Comparison of ENCODE assay signal across 18 cellular contexts in the genomic region with DNA sequence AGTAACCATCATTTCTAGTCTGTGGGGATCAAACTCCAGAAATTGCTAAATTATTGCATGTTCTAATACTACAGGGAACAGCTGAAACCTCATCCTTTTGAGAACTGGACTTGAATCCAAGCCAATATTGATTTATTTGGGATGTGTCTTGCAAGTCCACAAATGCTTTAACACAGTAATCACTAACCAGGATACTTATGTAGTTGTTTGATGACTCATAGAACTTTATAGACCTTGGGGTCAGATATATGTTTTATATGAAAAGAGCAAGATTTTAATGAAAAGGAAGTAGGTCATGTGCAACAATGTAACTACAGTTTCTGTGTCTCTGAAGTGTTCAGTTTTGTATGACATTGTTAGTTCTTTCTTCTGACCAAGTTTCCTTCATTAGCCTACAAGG.
A peak's percentile ranks its signal among the peaks of the same experiment; 100 is the strongest.
DNase-seq lines count a peak whose midpoint lies in the region; ATAC-seq and TF ChIP-seq lines count a peak whose summit lies in the region.
"Had no signal": no experiment of that assay in that cellular context is flagged by ENCODE, and none has a peak within 500 bp of the region (broad histone marks: within the 10 kb centered on the region; RNA-seq: fewer than 3 reads in every experiment).

No MANE protein-coding gene starts in this region.

- POLR2A ChIA-PET in HCT116 (lab: Charles Lee), result no interaction called here
- POLR2A ChIA-PET in PC-3 (lab: Charles Lee; ENCODE audit: unreplicated experiment), result no interaction called here

- H3K4me2 ChIP-seq in HCT116 (ENCODE audit: low read length) (peak overlapping the region; percentile 5; the same call in 1 of the 2 replicates), PC-3 (ENCODE audit: low read length) (0 out of 2 replicates have a peak overlapping the region, but pooled peaks have one; percentile 42)
- H3K4me2 ChIP-seq: GM23338 had no signal

- no peaks in the 10 kb centered on the region for H3K79me2 ChIP-seq in HCT116 (ENCODE audit: insufficient read depth, low read length)
- no peaks in the 10 kb centered on the region for H3K79me2 ChIP-seq in PC-3 (ENCODE audit: low read length)

- no peak for TF ChIP-seq RAD21 in HCT116 (IDR thresholded peaks at IDR 0.05; ENCODE audit: low read depth)

- H3K9me2 ChIP-seq in HCT116 (ENCODE audit: insufficient read depth) (no peaks in the 10 kb centered on the region), PC-3 (replicated peaks; ENCODE audit: low read length) (no peaks in the 10 kb centered on the region)

- CTCF ChIA-PET in HCT116 (lab: Charles Lee), result no interaction called here
- CTCF ChIA-PET in PC-3 (lab: Charles Lee), result no interaction called here

- ATAC-seq in HCT116, result peak; percentile 58
- peak; percentile 91 for ATAC-seq in PC-3
- no peak for ATAC-seq in GM19455 (IDR thresholded peaks at IDR 0.05; ENCODE audit: unreplicated experiment)
- ATAC-seq: GM23338 had no signal

- peaks cover 27 to 49% of the 10 kb centered on the region in 2 experiments for H3K4me1 ChIP-seq in HCT116 (ENCODE audit: control insufficient read depth in 1 of 2, insufficient read depth in 2 of 2, low read length in 2 of 2)
- H3K4me1 ChIP-seq in PC-3 (ENCODE audit: insufficient read depth, low read length), result peaks cover 23% of the 10 kb centered on the region
- H3K4me1 ChIP-seq: SJSA1 had no signal

- H3F3A ChIP-seq in PC-3 (ENCODE audit: low read length, unreplicated experiment), result no peaks in the 10 kb centered on the region

- H3K27ac ChIP-seq in HCT116 (ENCODE audit: low read depth, low read length) (peak overlapping the region; percentile 54; the same call in 1 of the 2 replicates), PC-3 (ENCODE audit: low read length) (peak overlapping the region; percentile 65)
- H3K27ac ChIP-seq: SJSA1 had no signal

- BruUV-seq in HCT116 (replicated peaks; lab: Mats Ljungman, UMichigan), result no TSS peak
- no TSS peak for BruUV-seq in PC-3 (replicated peaks; lab: Mats Ljungman, UMichigan)

- H3K36me3 ChIP-seq in HCT116 (ENCODE audit: control insufficient read depth in 1 of 2, insufficient read depth in 2 of 2, low read length in 2 of 2) (no peaks in the 10 kb centered on the region), PC-3 (ENCODE audit: low read depth, low read length) (no peaks in the 10 kb centered on the region)
- H3K36me3 ChIP-seq: SJSA1 had no signal

- H3K9ac ChIP-seq in HCT116 (ENCODE audit: low read length), result no peak overlapping the region
- no peak overlapping the region for H3K9ac ChIP-seq in PC-3 (ENCODE audit: low read length)

- no peak for TF ChIP-seq POLR2A in HCT116 (IDR thresholded peaks at IDR 0.05; ENCODE audit: borderline replicate concordance, extremely low read depth, insufficient read depth, insufficient read length)

- no peaks in the 10 kb centered on the region for H3K9me3 ChIP-seq in HCT116 (ENCODE audit: control insufficient read depth in 1 of 2, insufficient read depth in 1 of 2, low read depth in 1 of 2, low read length in 2 of 2)
- H3K9me3 ChIP-seq in PC-3 (ENCODE audit: low read length), result no peaks in the 10 kb centered on the region
- H3K9me3 ChIP-seq: SJSA1 had no signal

- peak; percentile 50 for DNase-seq in AG10803 (ENCODE audit: low read depth)
- DNase-seq in HCT116 (ENCODE audit: low read depth, low spot score), result no peak
- DNase-seq in PC-3, result peak; percentile 96
- peak; percentile 68 for DNase-seq in foreskin melanocyte
- no peak for DNase-seq in stimulated activated CD4-positive, alpha-beta T cell treated with anti-CD3 and anti-CD28 coated beads, Interleukin-4, amount 100 ng/mL, for 24 hours
- no peak for DNase-seq in H4 (ENCODE audit: low spot score)
- DNase-seq in DMS114 treated with DMSO at 0.1 percent for 48 hours (lab: John Stamatoyannopoulos, UW; ENCODE audit: unreplicated experiment), result no peak
- DNase-seq: C1 segment of cervical spinal cord, DMS153, NCI-H1417, NCI-H187 treated with DMSO at 0.1 percent for 48 hours, NCI-H446, NCI-H69, OCI-M1, RPMI8226 had no signal

- H2AFZ ChIP-seq in HCT116 (ENCODE audit: low read depth, low read length, poor library complexity, severe bottlenecking) (no peak overlapping the region), PC-3 (ENCODE audit: low read length) (no peak overlapping the region)
- H2AFZ ChIP-seq: GM23338 had no signal

- H4K20me1 ChIP-seq in HCT116 (ENCODE audit: insufficient read depth) (no peaks in the 10 kb centered on the region), PC-3 (ENCODE audit: low read length) (no peaks in the 10 kb centered on the region)

- intact Hi-C loops in HCT116 (cut with micrococcal nuclease) (no loop called here), PC-3 (cut with micrococcal nuclease) (loop anchor here (1.0 to 2.0 kb wide), 10 partner anchors 13 to 348 kb away; no protein-coding TSS in a partner anchor)

- no peak overlapping the region for H3K4me3 ChIP-seq in AG10803 (ENCODE audit: low read length)
- no peak overlapping the region for H3K4me3 ChIP-seq in HCT116 (replicated peaks in 1 of 2; ENCODE audit: low read depth in 1 of 2, low read length in 2 of 2)
- no peak overlapping the region for H3K4me3 ChIP-seq in PC-3 (ENCODE audit: low read length)
- H3K4me3 ChIP-seq: GM23338, SJSA1 had no signal

- no peak for TF ChIP-seq CTCF in AG10803 (conservative IDR thresholded peaks at IDR 0.05; ENCODE audit: low read length)
- TF ChIP-seq CTCF in HCT116 (IDR thresholded peaks at IDR 0.05 in 2 of 3, conservative IDR thresholded peaks at IDR 0.05 in 1 of 3; ENCODE audit: borderline replicate concordance in 1 of 3, insufficient read depth in 1 of 3, low read depth in 2 of 3, low read length in 2 of 3), result no peak
- TF ChIP-seq CTCF in PC-3 (conservative IDR thresholded peaks at IDR 0.05; ENCODE audit: low read depth, low read length), result no peak

- no peaks in the 10 kb centered on the region for H3K27me3 ChIP-seq in HCT116 (ENCODE audit: insufficient read depth, low read length)
- H3K27me3 ChIP-seq in PC-3 (ENCODE audit: low read length), result no peaks in the 10 kb centered on the region
- H3K27me3 ChIP-seq: SJSA1 had no signal

- RAD21 ChIA-PET in HCT116 (lab: Charles Lee; ENCODE audit: low non-redundant PET in 1 of 2, low total read pairs in 2 of 2, uncharacterized antibody in 2 of 2, unreplicated experiment in 2 of 2), result no interaction called here

TF ChIP-seq in HCT116, 20 proteins besides CTCF, POLR2A, EP300 and RAD21:
- TF ChIP-seq TCF7L2 (IDR thresholded peaks at IDR 0.05; ENCODE audit: borderline replicate concordance, extremely low read depth, insufficient read depth, insufficient read length) (peak; percentile 12), CBX3 (IDR thresholded peaks at IDR 0.05; ENCODE audit: low read depth) (no peak), JUND (IDR thresholded peaks at IDR 0.05) (peak; percentile 26; the same call in 1 of the 2 replicates), POLR2AphosphoS5 (IDR thresholded peaks at IDR 0.05; ENCODE audit: low read depth, low read length) (no peak), EZH2 (IDR thresholded peaks at IDR 0.05) (no peak), FOSL1 (IDR thresholded peaks at IDR 0.05; ENCODE audit: low read depth) (0 out of 2 replicates have a peak, but pooled peaks have one; percentile 32)
- TF ChIP-seq, protein P1, sequence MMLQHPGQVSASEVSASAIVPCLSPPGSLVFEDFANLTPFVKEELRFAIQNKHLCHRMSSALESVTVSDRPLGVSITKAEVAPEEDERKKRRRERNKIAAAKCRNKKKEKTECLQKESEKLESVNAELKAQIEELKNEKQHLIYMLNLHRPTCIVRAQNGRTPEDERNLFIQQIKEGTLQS (IDR thresholded peaks at IDR 0.05), result no peak
- TF ChIP-seq, protein P2, sequence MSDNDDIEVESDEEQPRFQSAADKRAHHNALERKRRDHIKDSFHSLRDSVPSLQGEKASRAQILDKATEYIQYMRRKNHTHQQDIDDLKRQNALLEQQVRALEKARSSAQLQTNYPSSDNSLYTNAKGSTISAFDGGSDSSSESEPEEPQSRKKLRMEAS (IDR thresholded peaks at IDR 0.05), result no peak

Comparison
In these comparisons a context has a peak if more than half of its experiments do, and no peak if none do; other contexts are left out.
1. DNase-seq: peak in AG10803 (single experiment), PC-3 (single experiment) and foreskin melanocyte (single experiment); none in HCT116 (single experiment), stimulated activated CD4-positive, alpha-beta T cell treated with anti-CD3 and anti-CD28 coated beads, Interleukin-4, amount 100 ng/mL, for 24 hours (single experiment), H4 (single experiment) and DMS114 treated with DMSO at 0.1 percent for 48 hours (single experiment).